ENCODE assay signal across 1 cellular context in the genomic region with DNA sequence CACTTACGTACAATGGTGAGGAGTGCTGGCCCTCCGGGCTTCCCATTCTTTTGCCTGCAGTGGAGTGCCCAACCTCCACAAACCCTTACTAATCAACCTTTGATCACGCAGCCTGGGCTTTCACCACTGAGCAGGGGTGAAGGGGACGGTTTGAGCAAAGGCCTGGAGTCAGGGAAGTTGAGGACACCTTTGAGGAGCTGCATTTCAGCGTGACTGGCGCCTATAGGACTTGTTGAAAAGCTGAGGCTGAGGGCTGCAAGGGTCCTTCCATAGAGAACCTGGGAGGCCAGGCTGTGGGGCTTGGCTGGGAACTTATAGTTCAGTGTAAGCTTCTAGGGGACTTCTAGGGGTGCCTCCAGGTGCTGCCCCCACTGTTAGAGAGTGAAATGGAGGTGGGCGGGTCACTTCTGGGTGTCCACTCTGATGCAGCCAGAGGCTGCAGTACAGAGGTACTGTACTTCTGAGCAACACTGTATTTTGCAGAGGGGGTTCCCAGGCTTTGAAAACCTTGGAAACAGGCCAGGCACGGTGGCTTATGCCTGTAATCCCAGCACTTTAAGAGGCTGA.
A peak's percentile ranks its signal among the peaks of the same experiment; 100 is the strongest.
TF ChIP-seq lines count a peak whose summit lies in the region.

No MANE protein-coding gene starts in this region.

TF ChIP-seq in K562, 482 proteins besides CTCF, POLR2A, EP300 and RAD21:
- TF ChIP-seq NFIC (IDR thresholded peaks at IDR 0.05) = peak; percentile 46
- TF ChIP-seq SAP30 (IDR thresholded peaks at IDR 0.05; ENCODE audit: borderline replicate concordance, insufficient read depth, low read depth, low read length, poor library complexity, severe bottlenecking) = peak; percentile 50
- TF ChIP-seq ARID3A (IDR thresholded peaks at IDR 0.05; ENCODE audit: borderline replicate concordance, low read depth, low read length) = no peak
- TF ChIP-seq, protein P1, sequence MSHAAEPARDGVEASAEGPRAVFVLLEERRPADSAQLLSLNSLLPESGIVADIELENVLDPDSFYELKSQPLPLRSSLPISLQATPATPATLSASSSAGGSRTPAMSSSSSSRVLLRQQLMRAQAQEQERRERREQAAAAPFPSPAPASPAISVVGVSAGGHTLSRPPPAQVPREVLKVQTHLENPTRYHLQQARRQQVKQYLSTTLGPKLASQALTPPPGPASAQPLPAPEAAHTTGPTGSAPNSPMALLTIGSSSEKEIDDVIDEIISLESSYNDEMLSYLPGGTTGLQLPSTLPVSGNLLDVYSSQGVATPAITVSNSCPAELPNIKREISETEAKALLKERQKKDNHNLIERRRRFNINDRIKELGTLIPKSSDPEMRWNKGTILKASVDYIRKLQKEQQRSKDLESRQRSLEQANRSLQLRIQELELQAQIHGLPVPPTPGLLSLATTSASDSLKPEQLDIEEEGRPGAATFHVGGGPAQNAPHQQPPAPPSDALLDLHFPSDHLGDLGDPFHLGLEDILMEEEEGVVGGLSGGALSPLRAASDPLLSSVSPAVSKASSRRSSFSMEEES (CRISPR knock-in tag; IDR thresholded peaks at IDR 0.05) = no peak
- TF ChIP-seq NBN (IDR thresholded peaks at IDR 0.05; ENCODE audit: low read depth) = no peak
- no peak for TF ChIP-seq ZNF318 (IDR thresholded peaks at IDR 0.05; ENCODE audit: borderline replicate concordance in 1 of 2, low read depth in 1 of 2)
- TF ChIP-seq, protein P2, sequence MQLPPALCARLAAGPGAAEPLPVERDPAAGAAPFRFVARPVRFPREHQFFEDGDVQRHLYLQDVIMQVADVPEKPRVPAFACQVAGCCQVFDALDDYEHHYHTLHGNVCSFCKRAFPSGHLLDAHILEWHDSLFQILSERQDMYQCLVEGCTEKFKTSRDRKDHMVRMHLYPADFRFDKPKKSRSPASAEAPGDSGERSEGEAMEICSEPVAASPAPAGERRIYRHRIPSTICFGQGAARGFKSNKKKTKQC (CRISPR knock-in tag; IDR thresholded peaks at IDR 0.05) = no peak
- no peak for TF ChIP-seq CREBBP (IDR thresholded peaks at IDR 0.05; ENCODE audit: low read depth, low read length)
- TF ChIP-seq, protein P3, sequence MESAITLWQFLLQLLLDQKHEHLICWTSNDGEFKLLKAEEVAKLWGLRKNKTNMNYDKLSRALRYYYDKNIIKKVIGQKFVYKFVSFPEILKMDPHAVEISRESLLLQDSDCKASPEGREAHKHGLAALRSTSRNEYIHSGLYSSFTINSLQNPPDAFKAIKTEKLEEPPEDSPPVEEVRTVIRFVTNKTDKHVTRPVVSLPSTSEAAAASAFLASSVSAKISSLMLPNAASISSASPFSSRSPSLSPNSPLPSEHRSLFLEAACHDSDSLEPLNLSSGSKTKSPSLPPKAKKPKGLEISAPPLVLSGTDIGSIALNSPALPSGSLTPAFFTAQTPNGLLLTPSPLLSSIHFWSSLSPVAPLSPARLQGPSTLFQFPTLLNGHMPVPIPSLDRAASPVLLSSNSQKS (CRISPR knock-in tag; IDR thresholded peaks at IDR 0.05) = no peak
- TF ChIP-seq, protein P4, sequence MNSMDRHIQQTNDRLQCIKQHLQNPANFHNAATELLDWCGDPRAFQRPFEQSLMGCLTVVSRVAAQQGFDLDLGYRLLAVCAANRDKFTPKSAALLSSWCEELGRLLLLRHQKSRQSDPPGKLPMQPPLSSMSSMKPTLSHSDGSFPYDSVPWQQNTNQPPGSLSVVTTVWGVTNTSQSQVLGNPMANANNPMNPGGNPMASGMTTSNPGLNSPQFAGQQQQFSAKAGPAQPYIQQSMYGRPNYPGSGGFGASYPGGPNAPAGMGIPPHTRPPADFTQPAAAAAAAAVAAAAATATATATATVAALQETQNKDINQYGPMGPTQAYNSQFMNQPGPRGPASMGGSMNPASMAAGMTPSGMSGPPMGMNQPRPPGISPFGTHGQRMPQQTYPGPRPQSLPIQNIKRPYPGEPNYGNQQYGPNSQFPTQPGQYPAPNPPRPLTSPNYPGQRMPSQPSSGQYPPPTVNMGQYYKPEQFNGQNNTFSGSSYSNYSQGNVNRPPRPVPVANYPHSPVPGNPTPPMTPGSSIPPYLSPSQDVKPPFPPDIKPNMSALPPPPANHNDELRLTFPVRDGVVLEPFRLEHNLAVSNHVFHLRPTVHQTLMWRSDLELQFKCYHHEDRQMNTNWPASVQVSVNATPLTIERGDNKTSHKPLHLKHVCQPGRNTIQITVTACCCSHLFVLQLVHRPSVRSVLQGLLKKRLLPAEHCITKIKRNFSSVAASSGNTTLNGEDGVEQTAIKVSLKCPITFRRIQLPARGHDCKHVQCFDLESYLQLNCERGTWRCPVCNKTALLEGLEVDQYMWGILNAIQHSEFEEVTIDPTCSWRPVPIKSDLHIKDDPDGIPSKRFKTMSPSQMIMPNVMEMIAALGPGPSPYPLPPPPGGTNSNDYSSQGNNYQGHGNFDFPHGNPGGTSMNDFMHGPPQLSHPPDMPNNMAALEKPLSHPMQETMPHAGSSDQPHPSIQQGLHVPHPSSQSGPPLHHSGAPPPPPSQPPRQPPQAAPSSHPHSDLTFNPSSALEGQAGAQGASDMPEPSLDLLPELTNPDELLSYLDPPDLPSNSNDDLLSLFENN (IDR thresholded peaks at IDR 0.05; ENCODE audit: low read depth in 2 of 2, low read length in 2 of 2) = no peak
- TF ChIP-seq EHMT2 (IDR thresholded peaks at IDR 0.05) = no peak
- TF ChIP-seq, protein P5, sequence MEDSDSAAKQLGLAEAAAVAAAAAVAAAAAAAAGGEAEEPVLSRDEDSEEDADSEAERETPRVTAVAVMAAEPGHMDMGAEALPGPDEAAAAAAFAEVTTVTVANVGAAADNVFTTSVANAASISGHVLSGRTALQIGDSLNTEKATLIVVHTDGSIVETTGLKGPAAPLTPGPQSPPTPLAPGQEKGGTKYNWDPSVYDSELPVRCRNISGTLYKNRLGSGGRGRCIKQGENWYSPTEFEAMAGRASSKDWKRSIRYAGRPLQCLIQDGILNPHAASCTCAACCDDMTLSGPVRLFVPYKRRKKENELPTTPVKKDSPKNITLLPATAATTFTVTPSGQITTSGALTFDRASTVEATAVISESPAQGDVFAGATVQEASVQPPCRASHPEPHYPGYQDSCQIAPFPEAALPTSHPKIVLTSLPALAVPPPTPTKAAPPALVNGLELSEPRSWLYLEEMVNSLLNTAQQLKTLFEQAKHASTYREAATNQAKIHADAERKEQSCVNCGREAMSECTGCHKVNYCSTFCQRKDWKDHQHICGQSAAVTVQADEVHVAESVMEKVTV (CRISPR knock-in tag; IDR thresholded peaks at IDR 0.05) = no peak
- TF ChIP-seq NRF1 (conservative IDR thresholded peaks at IDR 0.05 in 1 of 2, IDR thresholded peaks at IDR 0.05 in 1 of 2) = peak; percentile 26 to 34
- no peak for TF ChIP-seq ZNF311 (CRISPR knock-in tag; IDR thresholded peaks at IDR 0.05)
- no peak for TF ChIP-seq NR2C2 (CRISPR knock-in tag; IDR thresholded peaks at IDR 0.05)
- no peak for TF ChIP-seq NR2C2 (tag; IDR thresholded peaks at IDR 0.05)
- TF ChIP-seq CEBPB (tag; IDR thresholded peaks at IDR 0.05) = no peak
- no peak for TF ChIP-seq NCOA1 (IDR thresholded peaks at IDR 0.05; ENCODE audit: low read depth)
- TF ChIP-seq ESRRA (IDR thresholded peaks at IDR 0.05; ENCODE audit: borderline replicate concordance, low read depth) = 0 out of 2 replicates have a peak, but pooled peaks have one; percentile 3
- no peak for TF ChIP-seq TAF9B (IDR thresholded peaks at IDR 0.05; ENCODE audit: partially characterized antibody)
- no peak for TF ChIP-seq RBFOX2 (IDR thresholded peaks at IDR 0.05; ENCODE audit: low read depth, low read length)
- TF ChIP-seq, protein P6, sequence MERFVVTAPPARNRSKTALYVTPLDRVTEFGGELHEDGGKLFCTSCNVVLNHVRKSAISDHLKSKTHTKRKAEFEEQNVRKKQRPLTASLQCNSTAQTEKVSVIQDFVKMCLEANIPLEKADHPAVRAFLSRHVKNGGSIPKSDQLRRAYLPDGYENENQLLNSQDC (CRISPR knock-in tag; IDR thresholded peaks at IDR 0.05) = no peak
- TF ChIP-seq HMGN3 (IDR thresholded peaks at IDR 0.05; ENCODE audit: borderline replicate concordance, extremely low read depth, insufficient read length, low read depth, low read length) = no peak
- no peak for TF ChIP-seq HNRNPUL1 (IDR thresholded peaks at IDR 0.05; ENCODE audit: low read length)
TF ChIP-seq in K562: peak in this region for 4.
